In genomic region chr7:114173170-114173569, GRCh38 we compare ENCODE assay signal across 25 cellular contexts.
DNase-seq lines count a peak whose midpoint lies in the region; ATAC-seq, FAIRE-seq and TF ChIP-seq lines count a peak whose summit lies in the region.
"Had no signal": no experiment of that assay in that cellular context is flagged by ENCODE, and none has a peak within 500 bp of the region (broad histone marks: within the 10 kb centered on the region; RNA-seq: fewer than 3 reads in every experiment).

No MANE protein-coding gene starts in this region.

- WGBS in pancreas, 2 donors, result 79 to 88% methylated on average over 3 of the region's 3 CpGs
- WGBS in body of pancreas, 2 donors, result 78 to 79% methylated on average over 3 of the region's 3 CpGs

- no peaks in the 10 kb centered on the region for H3K4me1 ChIP-seq in adipocyte (ENCODE audit: control insufficient read depth, insufficient read depth, low read length)
- peaks cover 0 to 6% (median 0%) of the 10 kb centered on the region in 3 donors for H3K4me1 ChIP-seq in pancreas
- H3K4me1 ChIP-seq in body of pancreas, result peaks cover 6% of the 10 kb centered on the region
- H3K4me1 ChIP-seq: BE2C, BLaER1 had no signal

- TF ChIP-seq CTCF in pancreas (IDR thresholded peaks at IDR 0.05), result no peak
- no peak for TF ChIP-seq CTCF in body of pancreas (IDR thresholded peaks at IDR 0.05)

- DNase-seq in adipocyte (ENCODE audit: low read depth) (no peak), pancreas (no peak), body of pancreas (no peak), NCI-H146 (lab: John Stamatoyannopoulos, UW) (no peak)
- no peak for DNase-seq in activated CD4-positive, CD25-positive, alpha-beta regulatory T cell treated with anti-CD3 and anti-CD28 coated beads, Interleukin-2, amount 50 U/mL, for 72 hours
- DNase-seq: 8988T; ACHN; BE2C; C1 segment of cervical spinal cord; CD4-positive, alpha-beta memory T cell; CD4-positive, CD25-positive, alpha-beta regulatory T cell; CD8-positive, alpha-beta memory T cell; COR-L47; DMS 273 treated with DMSO at 0.1 percent for 48 hours; DMS153; DMS53; DMS79; DND-41; EL; GDM1 had no signal

- TF ChIP-seq POLR2A in body of pancreas (IDR thresholded peaks at IDR 0.05), result no peak

- no peak overlapping the region for H3K27ac ChIP-seq in pancreas
- H3K27ac ChIP-seq in body of pancreas, result no peak overlapping the region
- H3K27ac ChIP-seq: BLaER1 had no signal

- FAIRE-seq in islet of Langerhans (lab: Jason Lieb, UNC) (peak; percentile 92), pancreas (lab: Jason Lieb, UNC) (peak; percentile 23)
- FAIRE-seq: GM12878, GM12892, GM19239 had no signal

- intact Hi-C loops in pancreas (cut with DNase I), result no loop called here
- intact Hi-C loops in body of pancreas (cut with DNase I), result no loop called here

- H3K36me3 ChIP-seq in adipocyte (ENCODE audit: control insufficient read depth, insufficient read depth, low read length, severe bottlenecking), result peaks cover 4% of the 10 kb centered on the region
- H3K36me3 ChIP-seq in pancreas, result no peaks in the 10 kb centered on the region
- no peaks in the 10 kb centered on the region for H3K36me3 ChIP-seq in body of pancreas (replicated peaks in 1 of 2; ENCODE audit: insufficient read depth in 1 of 2, low read depth in 2 of 2)
- H3K36me3 ChIP-seq: BE2C, BLaER1 had no signal

- H3K4me3 ChIP-seq in adipocyte (ENCODE audit: low read length) (peak overlapping the region; percentile 63), pancreas (no peak overlapping the region), body of pancreas (no peak overlapping the region)
- H3K4me3 ChIP-seq: BLaER1, GM12878 had no signal

- H3K9me3 ChIP-seq in adipocyte (ENCODE audit: control insufficient read depth, low read length) (no peaks in the 10 kb centered on the region), pancreas (no peaks in the 10 kb centered on the region), body of pancreas (no peaks in the 10 kb centered on the region)
- H3K9me3 ChIP-seq: BE2C, BLaER1 had no signal

- H3K27me3 ChIP-seq in adipocyte (replicated peaks; ENCODE audit: control insufficient read depth, insufficient read depth, low read length), result no peaks in the 10 kb centered on the region
- no peaks in the 10 kb centered on the region for H3K27me3 ChIP-seq in pancreas
- no peaks in the 10 kb centered on the region for H3K27me3 ChIP-seq in body of pancreas
- H3K27me3 ChIP-seq: BE2C, BLaER1 had no signal

- H3K9ac ChIP-seq in adipocyte (ENCODE audit: low read length), result no peak overlapping the region
- H3K9ac ChIP-seq: BLaER1 had no signal

- ATAC-seq in pancreas, result no peak
- ATAC-seq in body of pancreas, result no peak
- ATAC-seq: GM12878 had no signal
